21 cellular contexts compared by ENCODE assay signal in genomic region chr2:75622500-75622899, GRCh38.
"Had no signal": no experiment of that assay in that cellular context is flagged by ENCODE, and none has a peak within 500 bp of the region (broad histone marks: within the 10 kb centered on the region; RNA-seq: fewer than 3 reads in every experiment).

No MANE protein-coding gene starts in this region.

- DNase-seq: KBM-7, MG63, NCI-H1092, NCI-H1105 treated with DMSO at 0.1 percent for 48 hours, NCI-H1417 treated with DMSO at 0.1 percent for 48 hours, NCI-H146, NCI-H1694 treated with DMSO at 0.1 percent for 48 hours, NCI-H1930, NCI-H2081, NCI-H2107, NCI-H226, NCI-H446, NCI-H510A, NCI-H524 treated with DMSO at 0.1 percent for 48 hours, NCI-H69, NCI-H774, Right ventricle myocardium superior, RPMI8226, SIG-M5 had no signal

- H3K9me3 ChIP-seq: MG63, SJSA1 had no signal

- H3K27ac ChIP-seq: SJSA1, SK-N-MC had no signal

- H3K27me3 ChIP-seq: MG63, SJSA1 had no signal

- H3K4me3 ChIP-seq: MG63, SJSA1, SK-N-MC had no signal

- H3K36me3 ChIP-seq: MG63, SJSA1 had no signal
